8 cellular contexts compared by ENCODE assay signal in genomic region chr2:37156857-37157714, GRCh38. TPM values are rescaled to one million over a fixed set of nuclear protein-coding genes. Genes with fewer than 3 reads are reported as not detected.
DNase-seq lines count a peak whose midpoint lies in the region; ATAC-seq lines count a peak whose summit lies in the region.

EIF2AK2 (minus strand) TSS chr2:37156980; CDS start chr2:37147806, 9,174 bp downstream.

- H3K4me1 Mint-ChIP-seq in activated CD4-positive, alpha-beta T cell treated with anti-CD3 and anti-CD28 coated beads, Interleukin-2, amount 10 ng/mL, durations not matched to agents 7 days and 5 days = peaks cover 42% of the 10 kb centered on the region

- peaks cover 0 to 12% (median 0%) of the 10 kb centered on the region in 11 experiments; a peak in 5 of 22 replicates for H4K20me1 ChIP-seq in BLaER1 treated with 17β-estradiol and CSF1 and Interleukin-3, amounts not matched to agents 10 nM and 100 nM

- ATAC-seq in GM19328 (IDR thresholded peaks at IDR 0.05; ENCODE audit: unreplicated experiment) (peak; percentile 75), HG03460 (IDR thresholded peaks at IDR 0.05; ENCODE audit: unreplicated experiment) (peak; percentile 90), left lobe of liver (peak; percentile 96)

- peak within 1 kb of the TSS; percentile 91 for H3K4me3 Mint-ChIP-seq in activated CD4-positive, alpha-beta T cell treated with anti-CD3 and anti-CD28 coated beads, Interleukin-2, amount 10 ng/mL, durations not matched to agents 7 days and 5 days

- peaks cover 3% of the 10 kb centered on the region for H3K9me3 Mint-ChIP-seq in activated CD4-positive, alpha-beta T cell treated with anti-CD3 and anti-CD28 coated beads, Interleukin-2, amount 10 ng/mL, durations not matched to agents 7 days and 5 days

- CTCF ChIA-PET in activated CD4-positive, alpha-beta T cell treated with anti-CD3 and anti-CD28 coated beads, Interleukin-2, amount 10 ng/mL, durations not matched to agents 7 days and 5 days (lab: Charles Lee) = interaction anchor here (0.6 to 2.1 kb wide), 6 partner anchors 9 to 75 kb away, joined by 3 to 9 read pairs (median 4); partner anchors contain the start of genes CEBPZ and NDUFAF7

- no peaks in the 10 kb centered on the region for H3K27me3 ChIP-seq in BLaER1 treated with 17β-estradiol and CSF1 and Interleukin-3, amounts not matched to agents 10 nM and 100 nM

- peak within 1 kb of the TSS; percentile 87 to 95 (median 92) for H3K9ac ChIP-seq in BLaER1 treated with 17β-estradiol and CSF1 and Interleukin-3, amounts not matched to agents 10 nM and 100 nM

- H3K27ac Mint-ChIP-seq in activated CD4-positive, alpha-beta T cell treated with anti-CD3 and anti-CD28 coated beads, Interleukin-2, amount 10 ng/mL, durations not matched to agents 7 days and 5 days = peak within 1 kb of the TSS; percentile 96

- DNase-seq in NCI-H526 treated with DMSO at 0.1 percent for 48 hours (lab: John Stamatoyannopoulos, UW) (peak; percentile 79), dedifferentiated amniotic fluid mesenchymal stem cell (ENCODE audit: extremely low spot score) (peak; percentile 91), left lobe of liver (ENCODE audit: low spot score) (peak; percentile 86)
- DNase-seq in activated CD4-positive, alpha-beta T cell treated with anti-CD3 and anti-CD28 coated beads, Interleukin-2, amount 10 ng/mL, durations not matched to agents 7 days and 5 days = peak; percentile 93
- peak; percentile 77 to 82 for DNase-seq in stimulated activated CD4-positive, alpha-beta T cell treated with anti-CD3 and anti-CD28 coated beads, Interleukin-2, amount 100 ng/mL, for 24 hours

- peaks cover 5 to 26% (median 20%) of the 10 kb centered on the region in 11 experiments; a peak in 20 of 22 replicates for H3K36me3 ChIP-seq in BLaER1 treated with 17β-estradiol and CSF1 and Interleukin-3, amounts not matched to agents 10 nM and 100 nM

- peaks cover 0 to 21% (median 15%) of the 10 kb centered on the region in 11 experiments; a peak in 13 of 22 replicates for H3K9me3 ChIP-seq in BLaER1 treated with 17β-estradiol and CSF1 and Interleukin-3, amounts not matched to agents 10 nM and 100 nM (replicated peaks in 1 of 11)

- peak within 1 kb of the TSS; percentile 78 to 91 (median 86) for H3K27ac ChIP-seq in BLaER1 treated with 17β-estradiol and CSF1 and Interleukin-3, amounts not matched to agents 10 nM and 100 nM

- peak within 1 kb of the TSS; percentile 66 to 93 (median 84) for H3K4me3 ChIP-seq in BLaER1 treated with 17β-estradiol and CSF1 and Interleukin-3, amounts not matched to agents 10 nM and 100 nM

- peaks cover 40% of the 10 kb centered on the region for H3K36me3 Mint-ChIP-seq in activated CD4-positive, alpha-beta T cell treated with anti-CD3 and anti-CD28 coated beads, Interleukin-2, amount 10 ng/mL, durations not matched to agents 7 days and 5 days (ENCODE audit: low read depth)

- peak within 1 kb of the TSS; percentile 84 to 97 (median 94) for H3K4me2 ChIP-seq in BLaER1 treated with 17β-estradiol and CSF1 and Interleukin-3, amounts not matched to agents 10 nM and 100 nM

- H3K4me1 ChIP-seq in BLaER1 treated with 17β-estradiol and CSF1 and Interleukin-3, amounts not matched to agents 10 nM and 100 nM = peaks cover 19 to 27% (median 24%) of the 10 kb centered on the region in 10 experiments

- no peaks in the 10 kb centered on the region for H3K27me3 Mint-ChIP-seq in activated CD4-positive, alpha-beta T cell treated with anti-CD3 and anti-CD28 coated beads, Interleukin-2, amount 10 ng/mL, durations not matched to agents 7 days and 5 days

- POLR2A ChIA-PET in activated CD4-positive, alpha-beta T cell treated with anti-CD3 and anti-CD28 coated beads, Interleukin-2, amount 10 ng/mL, durations not matched to agents 7 days and 5 days (lab: Charles Lee) = interaction anchor here (0.5 to 1.3 kb wide), 3 partner anchors 8 to 58 kb away, joined by 3 to 7 read pairs (median 5); no protein-coding TSS in a partner anchor

RNA-seq across cellular contexts. Expression of gene EIF2AK2, which starts in this region (rescaled TPM):
- total RNA-seq in activated CD4-positive, alpha-beta T cell treated with anti-CD3 and anti-CD28 coated beads, Interleukin-2, amount 10 ng/mL, durations not matched to agents 7 days and 5 days = 100 to 1,000 TPM; 119 to 129 TPM
- 10.7 TPM for total RNA-seq in left lobe of liver

Comparison
In these comparisons a context has a peak if more than half of its experiments do, and no peak if none do; other contexts are left out.
1. Peak in every context shown above with its lines: DNase-seq, ATAC-seq, H3K4me3 ChIP-seq and H3K27ac ChIP-seq.
2. RNA of gene EIF2AK2 (total RNA-seq): 119 to 129 TPM in activated CD4-positive, alpha-beta T cell treated with anti-CD3 and anti-CD28 coated beads, Interleukin-2, amount 10 ng/mL, durations not matched to agents 7 days and 5 days; 10.7 TPM in left lobe of liver (single experiment); every median in the first group is over 10 times any median in the second.